Comparison of ENCODE assay signal across 2 cellular contexts in the genomic region with DNA sequence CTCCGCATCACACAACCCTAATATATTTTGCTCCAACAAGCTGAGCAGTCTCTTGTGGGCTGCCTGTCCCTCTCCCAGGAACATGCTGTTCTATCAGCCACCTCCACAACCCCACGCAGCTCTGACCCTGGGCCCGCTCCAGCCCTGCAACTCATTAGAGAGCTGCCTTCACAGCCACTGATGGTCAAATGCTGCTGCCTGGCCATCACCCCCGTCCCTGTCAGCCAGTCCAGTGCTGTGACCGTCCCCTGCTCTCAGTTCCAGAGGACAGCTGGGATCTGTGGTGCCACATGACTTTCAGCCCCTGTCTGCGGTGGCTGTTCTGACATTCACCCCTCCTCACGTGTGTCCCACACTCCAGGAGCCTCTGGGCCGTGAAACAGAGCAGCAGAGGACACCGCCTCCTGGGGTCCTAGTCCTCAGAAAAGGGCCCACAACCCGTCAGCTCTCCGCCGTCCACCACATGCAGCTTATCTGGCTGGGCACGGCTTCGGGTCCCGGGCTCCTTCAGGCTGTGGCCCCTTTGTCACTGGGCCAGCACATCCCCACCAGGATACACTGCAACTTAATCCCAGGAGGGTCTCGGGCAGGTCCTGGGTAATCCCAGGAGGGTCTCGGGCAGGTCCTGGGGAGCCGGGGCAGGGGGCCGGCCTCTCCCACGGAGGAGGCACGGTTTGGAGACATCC.
A peak's percentile ranks its signal among the peaks of the same experiment; 100 is the strongest.
TF ChIP-seq lines count a peak whose summit lies in the region.

No MANE protein-coding gene starts in this region.

TF ChIP-seq in K562, 482 proteins besides CTCF, POLR2A, EP300 and RAD21:
- no peak for TF ChIP-seq ZNF77 (CRISPR knock-in tag; IDR thresholded peaks at IDR 0.05)
- TF ChIP-seq, protein P1, sequence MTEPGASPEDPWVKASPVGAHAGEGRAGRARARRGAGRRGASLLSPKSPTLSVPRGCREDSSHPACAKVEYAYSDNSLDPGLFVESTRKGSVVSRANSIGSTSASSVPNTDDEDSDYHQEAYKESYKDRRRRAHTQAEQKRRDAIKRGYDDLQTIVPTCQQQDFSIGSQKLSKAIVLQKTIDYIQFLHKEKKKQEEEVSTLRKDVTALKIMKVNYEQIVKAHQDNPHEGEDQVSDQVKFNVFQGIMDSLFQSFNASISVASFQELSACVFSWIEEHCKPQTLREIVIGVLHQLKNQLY (CRISPR knock-in tag; conservative IDR thresholded peaks at IDR 0.05): no peak
- TF ChIP-seq KDM5B (IDR thresholded peaks at IDR 0.05; ENCODE audit: insufficient replicate concordance, low read depth, low read length): peak; percentile 12
- TF ChIP-seq, protein P2, sequence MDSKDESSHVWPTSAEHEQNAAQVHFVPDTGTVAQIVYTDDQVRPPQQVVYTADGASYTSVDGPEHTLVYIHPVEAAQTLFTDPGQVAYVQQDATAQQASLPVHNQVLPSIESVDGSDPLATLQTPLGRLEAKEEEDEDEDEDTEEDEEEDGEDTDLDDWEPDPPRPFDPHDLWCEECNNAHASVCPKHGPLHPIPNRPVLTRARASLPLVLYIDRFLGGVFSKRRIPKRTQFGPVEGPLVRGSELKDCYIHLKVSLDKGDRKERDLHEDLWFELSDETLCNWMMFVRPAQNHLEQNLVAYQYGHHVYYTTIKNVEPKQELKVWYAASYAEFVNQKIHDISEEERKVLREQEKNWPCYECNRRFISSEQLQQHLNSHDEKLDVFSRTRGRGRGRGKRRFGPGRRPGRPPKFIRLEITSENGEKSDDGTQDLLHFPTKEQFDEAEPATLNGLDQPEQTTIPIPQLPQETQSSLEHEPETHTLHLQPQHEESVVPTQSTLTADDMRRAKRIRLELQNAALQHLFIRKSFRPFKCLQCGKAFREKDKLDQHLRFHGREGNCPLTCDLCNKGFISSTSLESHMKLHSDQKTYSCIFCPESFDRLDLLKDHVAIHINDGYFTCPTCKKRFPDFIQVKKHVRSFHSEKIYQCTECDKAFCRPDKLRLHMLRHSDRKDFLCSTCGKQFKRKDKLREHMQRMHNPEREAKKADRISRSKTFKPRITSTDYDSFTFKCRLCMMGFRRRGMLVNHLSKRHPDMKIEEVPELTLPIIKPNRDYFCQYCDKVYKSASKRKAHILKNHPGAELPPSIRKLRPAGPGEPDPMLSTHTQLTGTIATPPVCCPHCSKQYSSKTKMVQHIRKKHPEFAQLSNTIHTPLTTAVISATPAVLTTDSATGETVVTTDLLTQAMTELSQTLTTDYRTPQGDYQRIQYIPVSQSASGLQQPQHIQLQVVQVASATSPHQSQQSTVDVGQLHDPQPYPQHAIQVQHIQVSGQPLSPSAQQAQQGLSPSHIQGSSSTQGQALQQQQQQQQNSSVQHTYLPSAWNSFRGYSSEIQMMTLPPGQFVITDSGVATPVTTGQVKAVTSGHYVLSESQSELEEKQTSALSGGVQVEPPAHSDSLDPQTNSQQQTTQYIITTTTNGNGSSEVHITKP (IDR thresholded peaks at IDR 0.05; ENCODE audit: partially characterized antibody): peak; percentile 32

TF ChIP-seq in GM23338, 12 proteins besides CTCF, POLR2A, EP300 and RAD21:
- TF ChIP-seq, protein P3, sequence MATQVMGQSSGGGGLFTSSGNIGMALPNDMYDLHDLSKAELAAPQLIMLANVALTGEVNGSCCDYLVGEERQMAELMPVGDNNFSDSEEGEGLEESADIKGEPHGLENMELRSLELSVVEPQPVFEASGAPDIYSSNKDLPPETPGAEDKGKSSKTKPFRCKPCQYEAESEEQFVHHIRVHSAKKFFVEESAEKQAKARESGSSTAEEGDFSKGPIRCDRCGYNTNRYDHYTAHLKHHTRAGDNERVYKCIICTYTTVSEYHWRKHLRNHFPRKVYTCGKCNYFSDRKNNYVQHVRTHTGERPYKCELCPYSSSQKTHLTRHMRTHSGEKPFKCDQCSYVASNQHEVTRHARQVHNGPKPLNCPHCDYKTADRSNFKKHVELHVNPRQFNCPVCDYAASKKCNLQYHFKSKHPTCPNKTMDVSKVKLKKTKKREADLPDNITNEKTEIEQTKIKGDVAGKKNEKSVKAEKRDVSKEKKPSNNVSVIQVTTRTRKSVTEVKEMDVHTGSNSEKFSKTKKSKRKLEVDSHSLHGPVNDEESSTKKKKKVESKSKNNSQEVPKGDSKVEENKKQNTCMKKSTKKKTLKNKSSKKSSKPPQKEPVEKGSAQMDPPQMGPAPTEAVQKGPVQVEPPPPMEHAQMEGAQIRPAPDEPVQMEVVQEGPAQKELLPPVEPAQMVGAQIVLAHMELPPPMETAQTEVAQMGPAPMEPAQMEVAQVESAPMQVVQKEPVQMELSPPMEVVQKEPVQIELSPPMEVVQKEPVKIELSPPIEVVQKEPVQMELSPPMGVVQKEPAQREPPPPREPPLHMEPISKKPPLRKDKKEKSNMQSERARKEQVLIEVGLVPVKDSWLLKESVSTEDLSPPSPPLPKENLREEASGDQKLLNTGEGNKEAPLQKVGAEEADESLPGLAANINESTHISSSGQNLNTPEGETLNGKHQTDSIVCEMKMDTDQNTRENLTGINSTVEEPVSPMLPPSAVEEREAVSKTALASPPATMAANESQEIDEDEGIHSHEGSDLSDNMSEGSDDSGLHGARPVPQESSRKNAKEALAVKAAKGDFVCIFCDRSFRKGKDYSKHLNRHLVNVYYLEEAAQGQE (IDR thresholded peaks at IDR 0.05; ENCODE audit: unreplicated experiment): no peak
- TF ChIP-seq CREB1 (CRISPR knock-in tag; IDR thresholded peaks at IDR 0.05; ENCODE audit: low read depth): no peak
- TF ChIP-seq, protein P4, sequence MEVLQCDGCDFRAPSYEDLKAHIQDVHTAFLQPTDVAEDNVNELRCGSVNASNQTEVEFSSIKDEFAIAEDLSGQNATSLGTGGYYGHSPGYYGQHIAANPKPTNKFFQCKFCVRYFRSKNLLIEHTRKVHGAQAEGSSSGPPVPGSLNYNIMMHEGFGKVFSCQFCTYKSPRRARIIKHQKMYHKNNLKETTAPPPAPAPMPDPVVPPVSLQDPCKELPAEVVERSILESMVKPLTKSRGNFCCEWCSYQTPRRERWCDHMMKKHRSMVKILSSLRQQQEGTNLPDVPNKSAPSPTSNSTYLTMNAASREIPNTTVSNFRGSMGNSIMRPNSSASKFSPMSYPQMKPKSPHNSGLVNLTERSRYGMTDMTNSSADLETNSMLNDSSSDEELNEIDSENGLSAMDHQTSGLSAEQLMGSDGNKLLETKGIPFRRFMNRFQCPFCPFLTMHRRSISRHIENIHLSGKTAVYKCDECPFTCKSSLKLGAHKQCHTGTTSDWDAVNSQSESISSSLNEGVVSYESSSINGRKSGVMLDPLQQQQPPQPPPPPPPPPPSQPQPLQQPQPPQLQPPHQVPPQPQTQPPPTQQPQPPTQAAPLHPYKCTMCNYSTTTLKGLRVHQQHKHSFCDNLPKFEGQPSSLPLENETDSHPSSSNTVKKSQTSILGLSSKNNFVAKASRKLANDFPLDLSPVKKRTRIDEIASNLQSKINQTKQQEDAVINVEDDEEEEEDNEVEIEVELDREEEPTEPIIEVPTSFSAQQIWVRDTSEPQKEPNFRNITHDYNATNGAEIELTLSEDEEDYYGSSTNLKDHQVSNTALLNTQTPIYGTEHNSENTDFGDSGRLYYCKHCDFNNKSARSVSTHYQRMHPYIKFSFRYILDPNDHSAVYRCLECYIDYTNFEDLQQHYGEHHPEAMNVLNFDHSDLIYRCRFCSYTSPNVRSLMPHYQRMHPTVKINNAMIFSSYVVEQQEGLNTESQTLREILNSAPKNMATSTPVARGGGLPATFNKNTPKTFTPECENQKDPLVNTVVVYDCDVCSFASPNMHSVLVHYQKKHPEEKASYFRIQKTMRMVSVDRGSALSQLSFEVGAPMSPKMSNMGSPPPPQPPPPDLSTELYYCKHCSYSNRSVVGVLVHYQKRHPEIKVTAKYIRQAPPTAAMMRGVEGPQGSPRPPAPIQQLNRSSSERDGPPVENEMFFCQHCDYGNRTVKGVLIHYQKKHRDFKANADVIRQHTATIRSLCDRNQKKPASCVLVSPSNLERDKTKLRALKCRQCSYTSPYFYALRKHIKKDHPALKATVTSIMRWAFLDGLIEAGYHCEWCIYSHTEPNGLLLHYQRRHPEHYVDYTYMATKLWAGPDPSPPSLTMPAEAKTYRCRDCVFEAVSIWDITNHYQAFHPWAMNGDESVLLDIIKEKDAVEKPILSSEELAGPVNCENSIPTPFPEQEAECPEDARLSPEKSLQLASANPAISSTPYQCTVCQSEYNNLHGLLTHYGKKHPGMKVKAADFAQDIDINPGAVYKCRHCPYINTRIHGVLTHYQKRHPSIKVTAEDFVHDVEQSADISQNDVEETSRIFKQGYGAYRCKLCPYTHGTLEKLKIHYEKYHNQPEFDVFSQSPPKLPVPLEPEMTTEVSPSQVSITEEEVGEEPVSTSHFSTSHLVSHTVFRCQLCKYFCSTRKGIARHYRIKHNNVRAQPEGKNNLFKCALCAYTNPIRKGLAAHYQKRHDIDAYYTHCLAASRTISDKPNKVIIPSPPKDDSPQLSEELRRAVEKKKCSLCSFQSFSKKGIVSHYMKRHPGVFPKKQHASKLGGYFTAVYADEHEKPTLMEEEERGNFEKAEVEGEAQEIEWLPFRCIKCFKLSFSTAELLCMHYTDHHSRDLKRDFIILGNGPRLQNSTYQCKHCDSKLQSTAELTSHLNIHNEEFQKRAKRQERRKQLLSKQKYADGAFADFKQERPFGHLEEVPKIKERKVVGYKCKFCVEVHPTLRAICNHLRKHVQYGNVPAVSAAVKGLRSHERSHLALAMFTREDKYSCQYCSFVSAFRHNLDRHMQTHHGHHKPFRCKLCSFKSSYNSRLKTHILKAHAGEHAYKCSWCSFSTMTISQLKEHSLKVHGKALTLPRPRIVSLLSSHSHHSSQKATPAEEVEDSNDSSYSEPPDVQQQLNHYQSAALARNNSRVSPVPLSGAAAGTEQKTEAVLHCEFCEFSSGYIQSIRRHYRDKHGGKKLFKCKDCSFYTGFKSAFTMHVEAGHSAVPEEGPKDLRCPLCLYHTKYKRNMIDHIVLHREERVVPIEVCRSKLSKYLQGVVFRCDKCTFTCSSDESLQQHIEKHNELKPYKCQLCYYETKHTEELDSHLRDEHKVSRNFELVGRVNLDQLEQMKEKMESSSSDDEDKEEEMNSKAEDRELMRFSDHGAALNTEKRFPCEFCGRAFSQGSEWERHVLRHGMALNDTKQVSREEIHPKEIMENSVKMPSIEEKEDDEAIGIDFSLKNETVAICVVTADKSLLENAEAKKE (CRISPR knock-in tag; IDR thresholded peaks at IDR 0.05): no peak
- no peak for TF ChIP-seq JUNB (IDR thresholded peaks at IDR 0.05; ENCODE audit: unreplicated experiment)
- TF ChIP-seq POLR2AphosphoS5 (IDR thresholded peaks at IDR 0.05; ENCODE audit: low read depth): no peak
- TF ChIP-seq, protein P5, sequence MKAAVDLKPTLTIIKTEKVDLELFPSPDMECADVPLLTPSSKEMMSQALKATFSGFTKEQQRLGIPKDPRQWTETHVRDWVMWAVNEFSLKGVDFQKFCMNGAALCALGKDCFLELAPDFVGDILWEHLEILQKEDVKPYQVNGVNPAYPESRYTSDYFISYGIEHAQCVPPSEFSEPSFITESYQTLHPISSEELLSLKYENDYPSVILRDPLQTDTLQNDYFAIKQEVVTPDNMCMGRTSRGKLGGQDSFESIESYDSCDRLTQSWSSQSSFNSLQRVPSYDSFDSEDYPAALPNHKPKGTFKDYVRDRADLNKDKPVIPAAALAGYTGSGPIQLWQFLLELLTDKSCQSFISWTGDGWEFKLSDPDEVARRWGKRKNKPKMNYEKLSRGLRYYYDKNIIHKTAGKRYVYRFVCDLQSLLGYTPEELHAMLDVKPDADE (IDR thresholded peaks at IDR 0.05): no peak
- TF ChIP-seq NANOG (IDR thresholded peaks at IDR 0.05; ENCODE audit: borderline replicate concordance): no peak
- no peak for TF ChIP-seq ZNF114 (CRISPR knock-in tag; IDR thresholded peaks at IDR 0.05)
- no peak for TF ChIP-seq EZH2 (IDR thresholded peaks at IDR 0.05; ENCODE audit: low read depth, unreplicated experiment)
- TF ChIP-seq EZH2phosphoT487 (IDR thresholded peaks at IDR 0.05; ENCODE audit: unreplicated experiment): no peak
TF ChIP-seq in GM23338: peak in this region for 0.
